ENCODE assay signal across 8 cellular contexts in the genomic region with DNA sequence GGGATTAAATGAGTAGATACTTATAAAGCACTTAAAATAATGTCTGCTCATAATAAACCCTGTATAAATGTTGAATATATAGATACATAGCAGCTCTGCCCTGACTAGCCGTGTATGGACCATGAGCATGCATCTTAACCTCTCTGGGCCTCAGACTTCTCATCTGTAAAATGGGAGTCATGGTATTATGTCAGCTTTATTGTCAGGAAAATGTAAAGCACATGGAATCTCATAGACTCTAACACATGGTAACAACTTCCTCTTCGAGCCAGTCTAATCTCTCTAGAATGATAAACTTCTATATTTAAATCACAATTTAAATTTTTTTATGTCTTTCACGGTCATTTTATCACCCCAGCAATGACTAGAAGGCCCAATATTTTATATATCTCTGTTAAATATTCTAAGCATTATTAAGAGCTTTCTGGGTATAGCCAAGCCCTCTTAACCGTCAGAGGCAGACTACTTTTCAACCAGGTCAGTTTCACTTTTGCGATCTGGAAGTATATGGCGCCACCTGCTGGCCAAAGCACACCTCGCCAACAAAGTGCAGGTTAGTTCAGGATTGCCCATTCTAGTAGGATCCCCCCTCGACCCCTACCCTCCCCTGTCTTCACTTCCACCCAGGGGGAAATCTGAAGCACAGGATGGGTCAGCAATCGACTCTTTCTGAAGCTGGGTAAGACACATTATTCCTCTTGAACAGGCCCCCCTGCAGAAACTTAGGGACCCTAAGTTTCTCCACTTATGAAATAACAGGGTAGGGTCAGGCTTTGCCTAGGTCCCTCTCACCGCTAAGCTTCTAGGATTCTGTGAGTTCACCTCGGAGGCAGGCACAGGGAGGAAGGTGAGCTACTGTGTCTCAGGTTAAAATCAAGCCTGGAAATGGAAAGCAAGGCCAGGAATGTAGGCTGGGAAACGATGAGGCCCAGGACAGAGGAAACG. TPM values are rescaled to one million over a fixed set of nuclear protein-coding genes. Genes with fewer than 3 reads are reported as not detected.
A peak's percentile ranks its signal among the peaks of the same experiment; 100 is the strongest.
DNase-seq lines count a peak whose midpoint lies in the region; ATAC-seq and TF ChIP-seq lines count a peak whose summit lies in the region.

No MANE protein-coding gene starts in this region.

- H3K4me3 Mint-ChIP-seq in activated CD8-positive, alpha-beta T cell treated with anti-CD3 and anti-CD28 coated beads for 36 hours: peak overlapping the region; percentile 52
- peak overlapping the region; percentile 70 to 78 for H3K4me3 Mint-ChIP-seq in effector memory CD8-positive, alpha-beta T cell
- H3K4me3 Mint-ChIP-seq in mesothelial cell of epicardium: no peak overlapping the region

- ATAC-seq in GM19438 (IDR thresholded peaks at IDR 0.05; ENCODE audit: low read depth, unreplicated experiment) (peak; percentile 88), HG03520 (IDR thresholded peaks at IDR 0.05; ENCODE audit: unreplicated experiment) (peak; percentile 69)
- ATAC-seq in activated CD8-positive, alpha-beta T cell treated with anti-CD3 and anti-CD28 coated beads for 36 hours: peak; percentile 85
- peak; percentile 66 for ATAC-seq in effector memory CD8-positive, alpha-beta T cell (replicated peaks)

- peak; percentile 77 for DNase-seq in COLO668 (lab: John Stamatoyannopoulos, UW; ENCODE audit: unreplicated experiment)
- peak; percentile 76 for DNase-seq in NCI-H82 (lab: John Stamatoyannopoulos, UW)
- peak; percentile 92 for DNase-seq in activated CD8-positive, alpha-beta T cell treated with anti-CD3 and anti-CD28 coated beads for 36 hours
- DNase-seq in effector memory CD8-positive, alpha-beta T cell: peak; percentile 82 to 87 (median 85)
- DNase-seq in mesothelial cell of epicardium (ENCODE audit: low spot score in 2 of 2, unreplicated experiment in 2 of 2): peak; percentile 74 to 89
- DNase-seq in stimulated activated CD8-positive, alpha-beta memory T cell treated with anti-CD3 and anti-CD28 coated beads, Interleukin-2, amount 100 ng/mL, for 48 hours (ENCODE audit: low read depth in 2 of 2): peak; percentile 70 to 81

- intact Hi-C loops in activated CD8-positive, alpha-beta T cell treated with anti-CD3 and anti-CD28 coated beads for 36 hours (cut with micrococcal nuclease): loop anchor here (5.0 to 10.0 kb wide), 5 partner anchors 74 to 794 kb away; no protein-coding TSS in a partner anchor

- POLR2A ChIA-PET in activated CD8-positive, alpha-beta T cell treated with anti-CD3 and anti-CD28 coated beads for 36 hours (lab: Charles Lee): interaction anchor here (0.6 to 1.9 kb wide), 8 partner anchors 8 to 200 kb away, joined by 3 to 7 read pairs (median 4); no protein-coding TSS in a partner anchor

- H3K27ac Mint-ChIP-seq in activated CD8-positive, alpha-beta T cell treated with anti-CD3 and anti-CD28 coated beads for 36 hours: peak overlapping the region; percentile 92
- peak overlapping the region; percentile 93 to 95 for H3K27ac Mint-ChIP-seq in effector memory CD8-positive, alpha-beta T cell
- no peak overlapping the region for H3K27ac Mint-ChIP-seq in mesothelial cell of epicardium

- CTCF ChIA-PET in activated CD8-positive, alpha-beta T cell treated with anti-CD3 and anti-CD28 coated beads for 36 hours (lab: Charles Lee): interaction anchor here (0.6 to 6.0 kb wide), 88 partner anchors 8 to 799 kb away, joined by 3 to 85 read pairs (median 5); a partner anchor contains a TSS

- TF ChIP-seq CTCF in activated CD8-positive, alpha-beta T cell treated with anti-CD3 and anti-CD28 coated beads for 36 hours (IDR thresholded peaks at IDR 0.05): peak; percentile 82
- TF ChIP-seq CTCF in mesothelial cell of epicardium (IDR thresholded peaks at IDR 0.05; ENCODE audit: unreplicated experiment): peak; percentile 99

- no peaks in the 10 kb centered on the region for H3K27me3 Mint-ChIP-seq in activated CD8-positive, alpha-beta T cell treated with anti-CD3 and anti-CD28 coated beads for 36 hours
- no peaks in the 10 kb centered on the region for H3K27me3 Mint-ChIP-seq in effector memory CD8-positive, alpha-beta T cell
- peaks cover 16% of the 10 kb centered on the region for H3K27me3 Mint-ChIP-seq in mesothelial cell of epicardium (ENCODE audit: low read depth)

- H3K36me3 Mint-ChIP-seq in activated CD8-positive, alpha-beta T cell treated with anti-CD3 and anti-CD28 coated beads for 36 hours (ENCODE audit: low read depth): no peaks in the 10 kb centered on the region
- H3K36me3 Mint-ChIP-seq in effector memory CD8-positive, alpha-beta T cell (ENCODE audit: insufficient read depth): peaks cover 2% of the 10 kb centered on the region
- H3K36me3 Mint-ChIP-seq in mesothelial cell of epicardium: no peaks in the 10 kb centered on the region

- peaks cover 26% of the 10 kb centered on the region for H3K4me1 Mint-ChIP-seq in activated CD8-positive, alpha-beta T cell treated with anti-CD3 and anti-CD28 coated beads for 36 hours (ENCODE audit: low read depth)
- peaks cover 19 to 20% of the 10 kb centered on the region in 2 donors for H3K4me1 Mint-ChIP-seq in effector memory CD8-positive, alpha-beta T cell (ENCODE audit: low read depth in 2 of 2)
- H3K4me1 Mint-ChIP-seq in mesothelial cell of epicardium: peaks cover 6% of the 10 kb centered on the region

- H3K9me3 Mint-ChIP-seq in activated CD8-positive, alpha-beta T cell treated with anti-CD3 and anti-CD28 coated beads for 36 hours: no peaks in the 10 kb centered on the region
- no peaks in the 10 kb centered on the region for H3K9me3 Mint-ChIP-seq in effector memory CD8-positive, alpha-beta T cell
- H3K9me3 Mint-ChIP-seq in mesothelial cell of epicardium: no peaks in the 10 kb centered on the region

RNA-seq across cellular contexts. Expression of a gene that starts 36.0 kb away (rescaled TPM):
- total RNA-seq in activated CD8-positive, alpha-beta T cell treated with anti-CD3 and anti-CD28 coated beads for 36 hours: not detected
- total RNA-seq in mesothelial cell of epicardium: not detected in 3 replicates

Comparison
In these comparisons a context has a peak if more than half of its experiments do, and no peak if none do; other contexts are left out.
1. Peak in every context shown above with its lines: DNase-seq and ATAC-seq.